25 cellular contexts compared by ENCODE assay signal in genomic region chr10:110779489-110779888, GRCh38.
DNase-seq lines count a peak whose midpoint lies in the region; ATAC-seq and TF ChIP-seq lines count a peak whose summit lies in the region.
"Had no signal": no experiment of that assay in that cellular context is flagged by ENCODE, and none has a peak within 500 bp of the region (broad histone marks: within the 10 kb centered on the region; RNA-seq: fewer than 3 reads in every experiment).

No MANE protein-coding gene starts in this region.

- H3K4me3 Mint-ChIP-seq in activated CD4-positive, alpha-beta T cell treated with anti-CD3 and anti-CD28 coated beads for 36 hours, result no peak overlapping the region
- no peak overlapping the region for H3K4me3 Mint-ChIP-seq in activated T-helper 17 cell treated with anti-CD3 and anti-CD28 coated beads, Interleukin-2, amount 50 U/mL, for 72 hours
- H3K4me3 Mint-ChIP-seq: B cell, natural killer cell, type B pancreatic cell, WTC11 had no signal

- H3K36me3 ChIP-seq in right atrium auricular region, result peaks cover 4% of the 10 kb centered on the region
- no peaks in the 10 kb centered on the region for H3K36me3 ChIP-seq in thyroid gland

- ATAC-seq in activated CD4-positive, alpha-beta T cell treated with anti-CD3 and anti-CD28 coated beads for 36 hours, result peak; percentile 72
- no peak for ATAC-seq in left ventricle myocardium superior
- ATAC-seq in activated T-helper 17 cell treated with anti-CD3 and anti-CD28 coated beads, Interleukin-2, amount 50 U/mL, for 72 hours (replicated peaks), result peak; percentile 11
- ATAC-seq: A549, left colon, natural killer cell, SK-N-SH treated with all-trans-retinoic acid at 6 μM for 48 hours, WTC11 had no signal

- POLR2A ChIA-PET in activated CD4-positive, alpha-beta T cell treated with anti-CD3 and anti-CD28 coated beads for 36 hours (lab: Charles Lee), result interaction anchor here (0.9 kb wide), 1 partner anchor 73 kb away, joined by 6 read pairs; no protein-coding TSS in a partner anchor

- no peaks in the 10 kb centered on the region for H3K27me3 Mint-ChIP-seq in activated CD4-positive, alpha-beta T cell treated with anti-CD3 and anti-CD28 coated beads for 36 hours
- no peaks in the 10 kb centered on the region for H3K27me3 Mint-ChIP-seq in activated T-helper 17 cell treated with anti-CD3 and anti-CD28 coated beads, Interleukin-2, amount 50 U/mL, for 72 hours
- H3K27me3 Mint-ChIP-seq: type B pancreatic cell had no signal

- H3K36me3 Mint-ChIP-seq in activated CD4-positive, alpha-beta T cell treated with anti-CD3 and anti-CD28 coated beads for 36 hours (ENCODE audit: low read depth), result peaks cover 2% of the 10 kb centered on the region
- peaks cover 3% of the 10 kb centered on the region for H3K36me3 Mint-ChIP-seq in activated T-helper 17 cell treated with anti-CD3 and anti-CD28 coated beads, Interleukin-2, amount 50 U/mL, for 72 hours (ENCODE audit: low read depth)
- H3K36me3 Mint-ChIP-seq: natural killer cell, type B pancreatic cell, WTC11 had no signal

- H3K9me3 ChIP-seq in right atrium auricular region (no peaks in the 10 kb centered on the region), thyroid gland (no peaks in the 10 kb centered on the region)
- H3K9me3 ChIP-seq: A549 had no signal

- WGBS in thyroid gland, 2 donors, result 59 to 66% methylated on average over 3 of the region's 3 CpGs

- peaks cover 6% of the 10 kb centered on the region for H3K9me3 Mint-ChIP-seq in activated CD4-positive, alpha-beta T cell treated with anti-CD3 and anti-CD28 coated beads for 36 hours (ENCODE audit: low read depth)
- no peaks in the 10 kb centered on the region for H3K9me3 Mint-ChIP-seq in activated T-helper 17 cell treated with anti-CD3 and anti-CD28 coated beads, Interleukin-2, amount 50 U/mL, for 72 hours
- H3K9me3 Mint-ChIP-seq: IgD-negative memory B cell, natural killer cell, type B pancreatic cell, WTC11 had no signal

- DNase-seq in activated CD4-positive, alpha-beta T cell treated with anti-CD3 and anti-CD28 coated beads for 36 hours, result peak; percentile 72
- no peak for DNase-seq in activated CD4-positive, alpha-beta T cell treated with anti-CD3 and anti-CD28 coated beads for 1 hour
- DNase-seq in right atrium auricular region (ENCODE audit: low spot score) (no peak), left ventricle myocardium superior (no peak), thyroid gland (peak; percentile 55 to 65), activated gamma-delta T cell treated with Interleukin-2 at 50 U/mL for 16 hours (no peak), D341Med (ENCODE audit: low spot score) (no peak)
- DNase-seq: aorta; COR-L47; DND-41; glutamatergic neuron; left colon; natural killer cell; NCI-H1436; NCI-H2171 treated with DMSO at 0.1 percent for 48 hours; stimulated activated CD4-positive, alpha-beta T cell treated with anti-CD3 and anti-CD28 coated beads, Interleukin-12 subunit alpha, Interleukin-12 subunit beta, amount 100 ng/mL, for 4 hours; stimulated activated CD4-positive, alpha-beta T cell treated with anti-CD3 and anti-CD28 coated beads, Interleukin-4, amount 100 ng/mL, for 4 hours; T1000 had no signal

- no peak for TF ChIP-seq POLR2A in thyroid gland (IDR thresholded peaks at IDR 0.05)

- H3K27ac Mint-ChIP-seq in activated CD4-positive, alpha-beta T cell treated with anti-CD3 and anti-CD28 coated beads for 36 hours, result peak overlapping the region; percentile 17
- no peak overlapping the region for H3K27ac Mint-ChIP-seq in activated T-helper 17 cell treated with anti-CD3 and anti-CD28 coated beads, Interleukin-2, amount 50 U/mL, for 72 hours
- H3K27ac Mint-ChIP-seq: B cell, IgD-negative memory B cell, natural killer cell, type B pancreatic cell, WTC11 had no signal

- TF ChIP-seq CTCF in right atrium auricular region (IDR thresholded peaks at IDR 0.05) (no peak), thyroid gland (IDR thresholded peaks at IDR 0.05) (no peak)

- H3K27ac ChIP-seq in right atrium auricular region (peak overlapping the region; percentile 73 to 83), thyroid gland (no peak overlapping the region)
- H3K27ac ChIP-seq: A549 had no signal

- peaks cover 0 to 68% of the 10 kb centered on the region in 2 donors for H3K4me1 ChIP-seq in right atrium auricular region
- peaks cover 1 to 10% of the 10 kb centered on the region in 2 donors for H3K4me1 ChIP-seq in thyroid gland

- H3K4me1 Mint-ChIP-seq in activated CD4-positive, alpha-beta T cell treated with anti-CD3 and anti-CD28 coated beads for 36 hours, result peaks cover 78% of the 10 kb centered on the region
- H3K4me1 Mint-ChIP-seq in activated T-helper 17 cell treated with anti-CD3 and anti-CD28 coated beads, Interleukin-2, amount 50 U/mL, for 72 hours, result peaks cover 31% of the 10 kb centered on the region
- H3K4me1 Mint-ChIP-seq: B cell, natural killer cell, WTC11 had no signal

- H3K27me3 ChIP-seq in right atrium auricular region (no peaks in the 10 kb centered on the region), thyroid gland (no peaks in the 10 kb centered on the region)

- CTCF ChIA-PET in activated CD4-positive, alpha-beta T cell treated with anti-CD3 and anti-CD28 coated beads for 36 hours (lab: Charles Lee), result interaction anchor here (0.6 to 1.2 kb wide), 3 partner anchors 33 to 544 kb away, joined by 3 read pairs; no protein-coding TSS in a partner anchor

- intact Hi-C loops in activated CD4-positive, alpha-beta T cell treated with anti-CD3 and anti-CD28 coated beads for 36 hours (cut with DNase I, micrococcal nuclease), result loop anchor here in 1 of 2 experiments (10.0 kb wide), 1 partner anchor 165 kb away; no protein-coding TSS in a partner anchor
- intact Hi-C loops in left ventricle myocardium superior (cut with micrococcal nuclease), result no loop called here
- intact Hi-C loops in thyroid gland (cut with DNase I), result no loop called here

- H3K4me3 ChIP-seq in right atrium auricular region, result no peak overlapping the region
- H3K4me3 ChIP-seq in thyroid gland (replicated peaks in 1 of 3), result no peak overlapping the region
- H3K4me3 ChIP-seq: A549 had no signal

Comparison
In these comparisons a context has a peak if more than half of its experiments do, and no peak if none do; other contexts are left out.
1. DNase-seq: peak in activated CD4-positive, alpha-beta T cell treated with anti-CD3 and anti-CD28 coated beads for 36 hours (single experiment) and thyroid gland (2 of 2); none in activated CD4-positive, alpha-beta T cell treated with anti-CD3 and anti-CD28 coated beads for 1 hour (single experiment), right atrium auricular region (single experiment), left ventricle myocardium superior (single experiment), activated gamma-delta T cell treated with Interleukin-2 at 50 U/mL for 16 hours (single experiment) and D341Med (single experiment).
2. H3K27ac ChIP-seq: peak in right atrium auricular region (2 of 2); none in thyroid gland (0 of 3).